17 cellular contexts compared by ENCODE assay signal in the genomic region with DNA sequence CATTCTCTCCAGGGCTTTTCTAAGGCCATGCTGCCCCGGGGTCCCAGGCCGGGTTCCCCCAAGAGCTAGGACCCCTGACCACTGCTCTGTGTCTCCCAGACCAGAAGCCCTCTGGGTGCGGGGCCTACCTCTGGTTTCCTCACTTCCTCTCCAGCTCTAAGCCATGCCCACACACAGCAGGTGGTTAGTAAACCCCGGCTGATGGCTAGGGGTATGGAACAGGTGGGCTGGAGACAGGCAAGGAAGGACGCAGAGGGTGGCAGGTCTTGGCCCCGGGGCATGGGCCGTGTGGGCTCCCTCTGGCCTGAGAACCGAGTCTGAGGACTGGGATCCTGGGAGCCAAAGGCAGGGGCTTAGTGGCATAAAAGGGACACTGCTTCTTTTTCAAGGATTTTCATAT.
"Had no signal": no experiment of that assay in that cellular context is flagged by ENCODE, and none has a peak within 500 bp of the region (broad histone marks: within the 10 kb centered on the region; RNA-seq: fewer than 3 reads in every experiment).

No MANE protein-coding gene starts in this region.

- H3K27ac ChIP-seq: body of pancreas, foreskin keratinocyte, sigmoid colon, spleen, tibial artery had no signal

- H3K9me3 Mint-ChIP-seq: activated CD4-positive, alpha-beta memory T cell treated with anti-CD3 and anti-CD28 coated beads, Interleukin-2, amount 10 ng/mL, durations not matched to agents 7 days and 5 days; activated naive CD8-positive, alpha-beta T cell treated with anti-CD3 and anti-CD28 coated beads, Interleukin-2, amount 10 ng/mL, durations not matched to agents 7 days and 5 days; activated T-helper 17 cell treated with anti-CD3 and anti-CD28 coated beads, Interleukin-2, amount 50 U/mL, for 72 hours; mesothelial cell of epicardium; natural killer cell treated with Interleukin-12 subunit alpha and Interleukin-12 subunit beta and Interleukin-15 and Interleukin-18, amount 100 ng/mL, for 72 hours; stimulated activated naive B cell treated with anti-CD40 and anti-IgM and Interleukin-4, amounts not matched to agents 10 μg/mL and 1 μg/mL and 100 μg/mL, for 72 hours; WTC11 had no signal

- DNase-seq: activated CD4-positive, alpha-beta memory T cell treated with anti-CD3 and anti-CD28 coated beads, Interleukin-2, amount 10 ng/mL, durations not matched to agents 7 days and 5 days; activated CD4-positive, alpha-beta T cell treated with anti-CD3 and anti-CD28 coated beads for 36 hours; activated naive CD4-positive, alpha-beta T cell treated with Interleukin-2 at 50 U/mL for 16 hours; activated naive CD8-positive, alpha-beta T cell treated with anti-CD3 and anti-CD28 coated beads, Interleukin-2, amount 10 ng/mL, durations not matched to agents 7 days and 5 days; activated T-cell treated with anti-CD3 and anti-CD28 coated beads, Interleukin-2, amount 50 U/mL, for 1 hour; foreskin keratinocyte; glutamatergic neuron; islet precursor cell; sigmoid colon; spleen; stimulated activated naive B cell treated with anti-CD40 and anti-IgM and Interleukin-4, amounts not matched to agents 10 μg/mL and 1 μg/mL and 100 μg/mL, for 72 hours; tibial artery had no signal

- H3K27ac Mint-ChIP-seq: activated CD4-positive, alpha-beta memory T cell treated with anti-CD3 and anti-CD28 coated beads, Interleukin-2, amount 10 ng/mL, durations not matched to agents 7 days and 5 days; activated CD4-positive, alpha-beta T cell treated with anti-CD3 and anti-CD28 coated beads for 36 hours; activated naive CD8-positive, alpha-beta T cell treated with anti-CD3 and anti-CD28 coated beads, Interleukin-2, amount 10 ng/mL, durations not matched to agents 7 days and 5 days; activated T-helper 17 cell treated with anti-CD3 and anti-CD28 coated beads, Interleukin-2, amount 50 U/mL, for 72 hours; mesothelial cell of epicardium; natural killer cell treated with Interleukin-12 subunit alpha and Interleukin-12 subunit beta and Interleukin-15 and Interleukin-18, amount 100 ng/mL, for 72 hours; stimulated activated naive B cell treated with anti-CD40 and anti-IgM and Interleukin-4, amounts not matched to agents 10 μg/mL and 1 μg/mL and 100 μg/mL, for 72 hours; WTC11 had no signal

- H3K36me3 Mint-ChIP-seq: activated naive CD8-positive, alpha-beta T cell treated with anti-CD3 and anti-CD28 coated beads, Interleukin-2, amount 10 ng/mL, durations not matched to agents 7 days and 5 days; mesothelial cell of epicardium; natural killer cell treated with Interleukin-12 subunit alpha and Interleukin-12 subunit beta and Interleukin-15 and Interleukin-18, amount 100 ng/mL, for 72 hours; stimulated activated naive B cell treated with anti-CD40 and anti-IgM and Interleukin-4, amounts not matched to agents 10 μg/mL and 1 μg/mL and 100 μg/mL, for 72 hours; WTC11 had no signal

- H3K27me3 Mint-ChIP-seq: activated CD4-positive, alpha-beta memory T cell treated with anti-CD3 and anti-CD28 coated beads, Interleukin-2, amount 10 ng/mL, durations not matched to agents 7 days and 5 days; activated CD4-positive, alpha-beta T cell treated with anti-CD3 and anti-CD28 coated beads for 36 hours; activated naive CD8-positive, alpha-beta T cell treated with anti-CD3 and anti-CD28 coated beads, Interleukin-2, amount 10 ng/mL, durations not matched to agents 7 days and 5 days; activated T-helper 17 cell treated with anti-CD3 and anti-CD28 coated beads, Interleukin-2, amount 50 U/mL, for 72 hours; natural killer cell treated with Interleukin-12 subunit alpha and Interleukin-12 subunit beta and Interleukin-15 and Interleukin-18, amount 100 ng/mL, for 72 hours had no signal

- H3K4me1 Mint-ChIP-seq: activated CD4-positive, alpha-beta memory T cell treated with anti-CD3 and anti-CD28 coated beads, Interleukin-2, amount 10 ng/mL, durations not matched to agents 7 days and 5 days; activated CD4-positive, alpha-beta T cell treated with anti-CD3 and anti-CD28 coated beads for 36 hours; activated naive CD8-positive, alpha-beta T cell treated with anti-CD3 and anti-CD28 coated beads, Interleukin-2, amount 10 ng/mL, durations not matched to agents 7 days and 5 days; activated T-helper 17 cell treated with anti-CD3 and anti-CD28 coated beads, Interleukin-2, amount 50 U/mL, for 72 hours; stimulated activated naive B cell treated with anti-CD40 and anti-IgM and Interleukin-4, amounts not matched to agents 10 μg/mL and 1 μg/mL and 100 μg/mL, for 72 hours; WTC11 had no signal

- H3K4me3 Mint-ChIP-seq: activated CD4-positive, alpha-beta memory T cell treated with anti-CD3 and anti-CD28 coated beads, Interleukin-2, amount 10 ng/mL, durations not matched to agents 7 days and 5 days; activated CD4-positive, alpha-beta T cell treated with anti-CD3 and anti-CD28 coated beads for 36 hours; activated naive CD8-positive, alpha-beta T cell treated with anti-CD3 and anti-CD28 coated beads, Interleukin-2, amount 10 ng/mL, durations not matched to agents 7 days and 5 days; activated T-helper 17 cell treated with anti-CD3 and anti-CD28 coated beads, Interleukin-2, amount 50 U/mL, for 72 hours; mesothelial cell of epicardium; natural killer cell treated with Interleukin-12 subunit alpha and Interleukin-12 subunit beta and Interleukin-15 and Interleukin-18, amount 100 ng/mL, for 72 hours; stimulated activated naive B cell treated with anti-CD40 and anti-IgM and Interleukin-4, amounts not matched to agents 10 μg/mL and 1 μg/mL and 100 μg/mL, for 72 hours; WTC11 had no signal
